24 cellular contexts compared by ENCODE assay signal in genomic region chr2:113806217-113806913, GRCh38. TPM values are rescaled to one million over a fixed set of nuclear protein-coding genes. Genes with fewer than 3 reads are reported as not detected.
DNase-seq lines count a peak whose midpoint lies in the region; ATAC-seq and TF ChIP-seq lines count a peak whose summit lies in the region.
"Had no signal": no experiment of that assay in that cellular context is flagged by ENCODE, and none has a peak within 500 bp of the region (broad histone marks: within the 10 kb centered on the region; RNA-seq: fewer than 3 reads in every experiment).

No MANE protein-coding gene starts in this region.

- H3K4me1 ChIP-seq in mammary epithelial cell (ENCODE audit: insufficient read depth, low read length) (peaks cover 5% of the 10 kb centered on the region), breast epithelium (no peaks in the 10 kb centered on the region), Panc1 (ENCODE audit: control insufficient read depth, insufficient read depth, low read length) (0 out of 2 replicates have a peak, but pooled peaks cover 2% of the 10 kb centered on the region), hepatocyte (ENCODE audit: insufficient read depth) (peaks cover 13% of the 10 kb centered on the region), testis (peaks cover 7% of the 10 kb centered on the region), A673 (ENCODE audit: insufficient read depth, low read length, poor library complexity, severe bottlenecking) (no peaks in the 10 kb centered on the region)
- H3K4me1 ChIP-seq: esophagus muscularis mucosa, right atrium auricular region, upper lobe of right lung had no signal

- H4K20me1 ChIP-seq in mammary epithelial cell (ENCODE audit: insufficient read depth, low read length) (no peaks in the 10 kb centered on the region), hepatocyte (ENCODE audit: insufficient read depth, poor library complexity, severe bottlenecking) (no peaks in the 10 kb centered on the region)
- H4K20me1 ChIP-seq: BLaER1 had no signal

- in situ Hi-C loops in mammary epithelial cell (cut with MboI; ENCODE audit: low sequenced_read_pairs in 2 of 2) (no loop called here), Panc1 (cut with HindIII; ENCODE audit: low pct_unique_long_range_greater_than_20kb, low sequenced_read_pairs) (no loop called here)

- H3K4me3 ChIP-seq in mammary epithelial cell (replicated peaks in 1 of 3; ENCODE audit: insufficient read depth in 1 of 3, low read depth in 2 of 3, low read length in 3 of 3) (no peak overlapping the region), breast epithelium (no peak overlapping the region), Panc1 (ENCODE audit: low read depth in 2 of 2, low read length in 2 of 2) (no peak overlapping the region), hepatocyte (no peak overlapping the region), testis (no peak overlapping the region), A673 (ENCODE audit: low read depth, low read length, poor library complexity, severe bottlenecking) (no peak overlapping the region)
- H3K4me3 ChIP-seq: BLaER1, esophagus muscularis mucosa, ovary, right atrium auricular region, upper lobe of right lung had no signal

- intact Hi-C loops in mammary epithelial cell (cut with micrococcal nuclease) (no loop called here), breast epithelium (cut with DNase I; ENCODE audit: low total_unique reads) (no loop called here), Panc1 (cut with micrococcal nuclease; ENCODE audit: unreplicated experiment) (no loop called here), testis (cut with DNase I; ENCODE audit: low total_unique reads) (no loop called here), A673 (cut with micrococcal nuclease; ENCODE audit: unreplicated experiment) (no loop called here)

- dilution Hi-C loops in mammary epithelial cell (cut with HindIII; ENCODE audit: low sequenced_read_pairs) = no loop called here

- no peaks in the 10 kb centered on the region for H3K79me2 ChIP-seq in mammary epithelial cell (ENCODE audit: insufficient read depth, low read length)
- no peaks in the 10 kb centered on the region for H3K79me2 ChIP-seq in hepatocyte

- no TSS peak for BruUV-seq in mammary epithelial cell (replicated peaks; lab: Mats Ljungman, UMichigan)
- BruUV-seq in Panc1 (replicated peaks; lab: Mats Ljungman, UMichigan) = no TSS peak
- no TSS peak for BruUV-seq in A673 (replicated peaks; lab: Mats Ljungman, UMichigan)

- TF ChIP-seq POLR2A in breast epithelium (IDR thresholded peaks at IDR 0.05) = no peak
- no peak for TF ChIP-seq POLR2A in testis (IDR thresholded peaks at IDR 0.05)

- WGBS in mammary epithelial cell (ENCODE audit: low coverage, missing lambda C conversion rate) = 80% methylated on average over 8 of the region's 8 CpGs
- 59% methylated on average over 8 of the region's 8 CpGs for WGBS in hepatocyte (ENCODE audit: low lambda C conversion rate, missing lambda C conversion rate)
- WGBS in testis, 2 donors = 61 to 80% methylated on average over 8 of the region's 8 CpGs

- H2AFZ ChIP-seq in mammary epithelial cell (ENCODE audit: low read depth, low read length) (peak overlapping the region; percentile 10), hepatocyte (peak overlapping the region; percentile 36)

- CTCF ChIA-PET in mammary epithelial cell (lab: Charles Lee; ENCODE audit: low non-redundant PET) (no interaction called here), Panc1 (lab: Charles Lee) (no interaction called here), A673 (lab: Charles Lee) (no interaction called here)

- TF ChIP-seq CTCF in mammary epithelial cell (conservative IDR thresholded peaks at IDR 0.05 in 1 of 2, IDR thresholded peaks at IDR 0.05 in 1 of 2; ENCODE audit: extremely low read depth in 1 of 2, insufficient read depth in 1 of 2, low read depth in 1 of 2, low read length in 2 of 2) = no peak
- no peak for TF ChIP-seq CTCF in breast epithelium (IDR thresholded peaks at IDR 0.05)
- no peak for TF ChIP-seq CTCF in Panc1 (IDR thresholded peaks at IDR 0.05)
- no peak for TF ChIP-seq CTCF in hepatocyte (IDR thresholded peaks at IDR 0.05; ENCODE audit: poor library complexity)
- TF ChIP-seq CTCF in testis (IDR thresholded peaks at IDR 0.05) = no peak
- TF ChIP-seq CTCF in A673 (conservative IDR thresholded peaks at IDR 0.05; ENCODE audit: low read depth, low read length) = no peak

- DNase-seq in mammary epithelial cell (no peak), breast epithelium (ENCODE audit: low spot score in 2 of 2) (no peak), Panc1 (ENCODE audit: low read depth, low spot score) (no peak), hepatocyte (ENCODE audit: low spot score) (peak; percentile 65), testis (peak; percentile 91), anterior cingulate cortex (lab: John Stamatoyannopoulos, UW) (no peak), A673 (ENCODE audit: low spot score) (no peak)
- DNase-seq: activated CD4-positive, alpha-beta T cell treated with anti-CD3 and anti-CD28 coated beads, Interleukin-2, amount 50 U/mL, for 48 hours; activated gamma-delta T cell; brain microvascular endothelial cell; effector memory CD8-positive, alpha-beta T cell; KBM-7; kidney glomerular epithelial cell; MV-4-11; naive thymus-derived CD8-positive, alpha-beta T cell; NCI-H1694 treated with DMSO at 0.1 percent for 48 hours; ovary; SK-N-SH; upper lobe of right lung had no signal

- no peak overlapping the region for H3K4me2 ChIP-seq in mammary epithelial cell (ENCODE audit: insufficient read depth, low read depth, low read length)
- H3K4me2 ChIP-seq in hepatocyte = peak overlapping the region; percentile 50
- H3K4me2 ChIP-seq: BLaER1, SK-N-SH had no signal

- no peaks in the 10 kb centered on the region for H3K9me2 ChIP-seq in hepatocyte (replicated peaks; ENCODE audit: insufficient read depth)
- H3K9me2 ChIP-seq: SK-N-SH had no signal

- no peaks in the 10 kb centered on the region for H3K9me3 ChIP-seq in mammary epithelial cell (replicated peaks; ENCODE audit: insufficient read depth, low read length)
- no peaks in the 10 kb centered on the region for H3K9me3 ChIP-seq in breast epithelium
- no peaks in the 10 kb centered on the region for H3K9me3 ChIP-seq in Panc1 (ENCODE audit: control insufficient read depth, insufficient read depth, low read depth, low read length)
- no peaks in the 10 kb centered on the region for H3K9me3 ChIP-seq in hepatocyte (ENCODE audit: low read depth)
- no peaks in the 10 kb centered on the region for H3K9me3 ChIP-seq in testis
- H3K9me3 ChIP-seq in A673 (ENCODE audit: low read depth, low read length, poor library complexity, severe bottlenecking) = no peaks in the 10 kb centered on the region
- H3K9me3 ChIP-seq: esophagus muscularis mucosa, ovary, right atrium auricular region, SK-N-SH, upper lobe of right lung had no signal

- no peaks in the 10 kb centered on the region for H3K27me3 ChIP-seq in mammary epithelial cell (ENCODE audit: insufficient read depth, low read length)
- H3K27me3 ChIP-seq in breast epithelium = no peaks in the 10 kb centered on the region
- H3K27me3 ChIP-seq in Panc1 (ENCODE audit: control insufficient read depth, insufficient read depth, low read length) = no peaks in the 10 kb centered on the region; the same call in 1 of the 2 replicates
- no peaks in the 10 kb centered on the region for H3K27me3 ChIP-seq in hepatocyte
- H3K27me3 ChIP-seq in testis = no peaks in the 10 kb centered on the region
- no peaks in the 10 kb centered on the region for H3K27me3 ChIP-seq in A673 (replicated peaks; ENCODE audit: insufficient read depth, low read depth, low read length, poor library complexity)
- H3K27me3 ChIP-seq: BLaER1, brain microvascular endothelial cell, esophagus muscularis mucosa, ovary, right atrium auricular region, upper lobe of right lung had no signal

- H3K36me3 ChIP-seq in mammary epithelial cell (ENCODE audit: insufficient read depth, low read length) = no peaks in the 10 kb centered on the region
- H3K36me3 ChIP-seq in breast epithelium = no peaks in the 10 kb centered on the region
- no peaks in the 10 kb centered on the region for H3K36me3 ChIP-seq in Panc1 (ENCODE audit: control insufficient read depth, insufficient read depth, low read length)
- no peaks in the 10 kb centered on the region for H3K36me3 ChIP-seq in hepatocyte (replicated peaks; ENCODE audit: insufficient read depth, low read depth)
- H3K36me3 ChIP-seq in testis (ENCODE audit: low read depth, missing control alignments) = no peaks in the 10 kb centered on the region
- no peaks in the 10 kb centered on the region for H3K36me3 ChIP-seq in A673 (ENCODE audit: insufficient read depth, low read length, poor library complexity, severe bottlenecking)
- H3K36me3 ChIP-seq: BLaER1, brain microvascular endothelial cell, esophagus muscularis mucosa, ovary, right atrium auricular region, upper lobe of right lung had no signal

- H3K27ac ChIP-seq in mammary epithelial cell (ENCODE audit: insufficient read depth, low read depth, low read length) (no peak overlapping the region), breast epithelium (no peak overlapping the region), Panc1 (ENCODE audit: low read length) (peak overlapping the region; percentile 74), hepatocyte (peak overlapping the region; percentile 91), testis (peak overlapping the region; percentile 42 to 44), A673 (ENCODE audit: low read depth, low read length, poor library complexity, severe bottlenecking) (no peak overlapping the region)
- H3K27ac ChIP-seq: BLaER1, brain microvascular endothelial cell, esophagus muscularis mucosa, ovary, right atrium auricular region, upper lobe of right lung had no signal

- peak; percentile 76 for ATAC-seq in Panc1
- ATAC-seq in GM21390 (IDR thresholded peaks at IDR 0.05; ENCODE audit: unreplicated experiment) = no peak
- ATAC-seq: effector memory CD8-positive, alpha-beta T cell; naive thymus-derived CD8-positive, alpha-beta T cell; upper lobe of right lung; WTC11 had no signal

- POLR2A ChIA-PET in Panc1 (lab: Charles Lee) = no interaction called here
- POLR2A ChIA-PET in A673 (lab: Charles Lee; ENCODE audit: low non-redundant PET) = no interaction called here

- H3K9ac ChIP-seq in mammary epithelial cell (ENCODE audit: insufficient read depth, low read length) = no peak overlapping the region
- H3K9ac ChIP-seq: BLaER1, SK-N-SH had no signal

RNA-seq across cellular contexts. Expression of gene SLC35F5, which starts 49.9 kb away (rescaled TPM):
- total RNA-seq in mammary epithelial cell = 100 to 1,000 TPM in 1 of 2 donors, 10 to 100 TPM in 1; 66.7 to 148 TPM
- 33.5 TPM for polyA plus RNA-seq in mammary epithelial cell
- 74.5 TPM for polyA minus RNA-seq in mammary epithelial cell
- 100 to 1,000 TPM in 1 of 3 donors, 10 to 100 TPM in 2; 77.8 to 135 (median 96.7) TPM for total RNA-seq in breast epithelium
- 89.8 TPM for total RNA-seq in Panc1 (2021; ENCODE audit: unreplicated experiment)
- 34.3 TPM for polyA plus RNA-seq in Panc1 (2012; ENCODE audit: insufficient read length)
- 132 and 145 TPM in 2 replicates for total RNA-seq in hepatocyte
- 67.5 and 69.4 TPM in 2 replicates for polyA plus RNA-seq in hepatocyte
- total RNA-seq in testis = 100 to 1,000 TPM; 102 to 110 TPM
- polyA plus RNA-seq in testis (ENCODE audit: insufficient read depth, low read depth, low replicate concordance) = 62.1 TPM
- 26.2 and 28.0 TPM in 2 replicates for total RNA-seq in A673 (2021)

Comparison
In these comparisons a context has a peak if more than half of its experiments do, and no peak if none do; other contexts are left out.
1. DNase-seq: peak in hepatocyte (single experiment) and testis (single experiment); none in mammary epithelial cell (single experiment), breast epithelium (0 of 2), Panc1 (single experiment), anterior cingulate cortex (0 of 58) and A673 (single experiment).
2. H3K27ac ChIP-seq: peak in Panc1 (single experiment), hepatocyte (single experiment) and testis (2 of 2); none in mammary epithelial cell (single experiment), breast epithelium (0 of 2) and A673 (single experiment).